Comparison of ENCODE assay signal across 1 cellular context in the genomic region with DNA sequence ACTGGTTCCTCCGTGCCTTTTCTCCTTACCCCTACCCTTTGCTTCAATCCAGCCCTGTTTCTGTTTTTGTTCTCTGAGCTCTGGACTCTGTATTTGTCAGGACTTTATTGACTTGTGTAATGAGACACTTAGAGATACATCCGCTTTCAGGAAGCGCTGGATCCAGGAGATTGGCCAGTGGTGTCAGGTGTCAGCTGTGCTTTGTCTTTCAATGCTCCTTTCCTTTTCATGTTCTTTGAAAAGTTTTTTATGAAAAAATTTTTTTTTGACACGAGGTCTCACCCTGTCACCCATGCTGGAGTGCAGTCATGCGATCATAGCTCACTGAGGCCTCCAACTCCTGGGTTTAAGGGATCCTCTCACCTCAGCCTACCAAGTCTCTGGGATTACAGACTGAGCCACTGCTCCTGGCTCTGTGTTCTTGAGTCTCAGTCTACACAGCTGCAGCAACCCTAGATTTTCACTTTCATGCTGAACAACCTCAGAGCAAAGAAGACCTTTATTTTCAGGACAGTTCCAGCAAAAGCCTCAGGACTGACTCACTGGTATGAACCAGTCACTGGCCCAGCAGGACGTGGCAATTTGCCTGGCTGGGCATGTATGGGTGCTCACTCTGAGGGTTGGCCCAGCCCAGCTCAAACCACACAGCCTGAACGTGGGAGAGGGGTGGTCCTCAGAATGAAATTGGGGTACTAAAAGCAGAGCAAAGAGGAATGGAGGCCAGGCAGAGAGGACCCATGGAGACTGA.
TF ChIP-seq lines count a peak whose summit lies in the region.

No MANE protein-coding gene starts in this region.

TF ChIP-seq in HepG2, 621 proteins besides CTCF, POLR2A, EP300 and RAD21 (continued from another document and continues in another):
- TF ChIP-seq, protein P1, sequence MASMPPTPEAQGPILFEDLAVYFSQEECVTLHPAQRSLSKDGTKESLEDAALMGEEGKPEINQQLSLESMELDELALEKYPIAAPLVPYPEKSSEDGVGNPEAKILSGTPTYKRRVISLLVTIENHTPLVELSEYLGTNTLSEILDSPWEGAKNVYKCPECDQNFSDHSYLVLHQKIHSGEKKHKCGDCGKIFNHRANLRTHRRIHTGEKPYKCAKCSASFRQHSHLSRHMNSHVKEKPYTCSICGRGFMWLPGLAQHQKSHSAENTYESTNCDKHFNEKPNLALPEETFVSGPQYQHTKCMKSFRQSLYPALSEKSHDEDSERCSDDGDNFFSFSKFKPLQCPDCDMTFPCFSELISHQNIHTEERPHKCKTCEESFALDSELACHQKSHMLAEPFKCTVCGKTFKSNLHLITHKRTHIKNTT (CRISPR knock-in tag; IDR thresholded peaks at IDR 0.05) = no peak
- TF ChIP-seq HMG20A (CRISPR knock-in tag; IDR thresholded peaks at IDR 0.05; ENCODE audit: borderline replicate concordance) (peak; percentile 28; the same call in 1 of the 2 replicates), ZNF782 (CRISPR knock-in tag; IDR thresholded peaks at IDR 0.05; ENCODE audit: borderline replicate concordance) (no peak), ZNF121 (CRISPR knock-in tag; IDR thresholded peaks at IDR 0.05) (no peak), KMT2A (CRISPR knock-in tag; IDR thresholded peaks at IDR 0.05) (no peak), CAMTA2 (CRISPR knock-in tag; IDR thresholded peaks at IDR 0.05; ENCODE audit: borderline replicate concordance) (no peak), CREB1 (IDR thresholded peaks at IDR 0.05) (no peak), CREB1 (CRISPR knock-in tag; IDR thresholded peaks at IDR 0.05) (no peak), ZNF317 (CRISPR knock-in tag; IDR thresholded peaks at IDR 0.05) (no peak), ERF (CRISPR knock-in tag; IDR thresholded peaks at IDR 0.05) (peak; percentile 11), U2AF2 (IDR thresholded peaks at IDR 0.05; ENCODE audit: low read depth, low read length) (no peak), EEA1 (CRISPR knock-in tag; IDR thresholded peaks at IDR 0.05; ENCODE audit: borderline replicate concordance) (no peak), ISL2 (CRISPR knock-in tag; IDR thresholded peaks at IDR 0.05) (no peak), BCL6 (CRISPR knock-in tag; IDR thresholded peaks at IDR 0.05) (no peak), CHD4 (IDR thresholded peaks at IDR 0.05; ENCODE audit: borderline replicate concordance, low read length) (no peak; the same call in 1 of the 2 replicates), SP1 (IDR thresholded peaks at IDR 0.05) (no peak), SP1 (CRISPR knock-in tag; IDR thresholded peaks at IDR 0.05) (no peak), ZNF263 (CRISPR knock-in tag; IDR thresholded peaks at IDR 0.05) (no peak), MAZ (IDR thresholded peaks at IDR 0.05; ENCODE audit: borderline replicate concordance, low read depth, low read length) (no peak), MAZ (CRISPR knock-in tag; IDR thresholded peaks at IDR 0.05; ENCODE audit: low read depth) (no peak), ZBTB3 (CRISPR knock-in tag; IDR thresholded peaks at IDR 0.05; ENCODE audit: borderline replicate concordance, low read depth) (no peak), HNRNPL (IDR thresholded peaks at IDR 0.05; ENCODE audit: low read depth, low read length) (no peak), IKZF4 (CRISPR knock-in tag; IDR thresholded peaks at IDR 0.05; ENCODE audit: borderline replicate concordance, low read depth, not compliant biosample characterization) (no peak), SNAI1 (CRISPR knock-in tag; IDR thresholded peaks at IDR 0.05; ENCODE audit: borderline replicate concordance) (no peak), ZNF124 (CRISPR knock-in tag; IDR thresholded peaks at IDR 0.05) (no peak), RBFOX2 (IDR thresholded peaks at IDR 0.05; ENCODE audit: low read depth, low read length) (no peak), ZNF850 (CRISPR knock-in tag; conservative IDR thresholded peaks at IDR 0.05) (no peak), MYC (CRISPR knock-in tag; IDR thresholded peaks at IDR 0.05; ENCODE audit: borderline replicate concordance) (no peak; the same call in 1 of the 2 replicates), ZNF737 (CRISPR knock-in tag; IDR thresholded peaks at IDR 0.05; ENCODE audit: borderline replicate concordance) (no peak), HES4 (CRISPR knock-in tag; IDR thresholded peaks at IDR 0.05; ENCODE audit: borderline replicate concordance) (no peak)
- TF ChIP-seq, protein P2, sequence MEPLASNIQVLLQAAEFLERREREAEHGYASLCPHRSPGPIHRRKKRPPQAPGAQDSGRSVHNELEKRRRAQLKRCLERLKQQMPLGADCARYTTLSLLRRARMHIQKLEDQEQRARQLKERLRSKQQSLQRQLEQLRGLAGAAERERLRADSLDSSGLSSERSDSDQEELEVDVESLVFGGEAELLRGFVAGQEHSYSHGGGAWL (CRISPR knock-in tag; IDR thresholded peaks at IDR 0.05) = no peak
- TF ChIP-seq, protein P3, sequence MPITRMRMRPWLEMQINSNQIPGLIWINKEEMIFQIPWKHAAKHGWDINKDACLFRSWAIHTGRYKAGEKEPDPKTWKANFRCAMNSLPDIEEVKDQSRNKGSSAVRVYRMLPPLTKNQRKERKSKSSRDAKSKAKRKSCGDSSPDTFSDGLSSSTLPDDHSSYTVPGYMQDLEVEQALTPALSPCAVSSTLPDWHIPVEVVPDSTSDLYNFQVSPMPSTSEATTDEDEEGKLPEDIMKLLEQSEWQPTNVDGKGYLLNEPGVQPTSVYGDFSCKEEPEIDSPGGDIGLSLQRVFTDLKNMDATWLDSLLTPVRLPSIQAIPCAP (CRISPR knock-in tag; IDR thresholded peaks at IDR 0.05; ENCODE audit: low read depth) = no peak
- TF ChIP-seq, protein P4, sequence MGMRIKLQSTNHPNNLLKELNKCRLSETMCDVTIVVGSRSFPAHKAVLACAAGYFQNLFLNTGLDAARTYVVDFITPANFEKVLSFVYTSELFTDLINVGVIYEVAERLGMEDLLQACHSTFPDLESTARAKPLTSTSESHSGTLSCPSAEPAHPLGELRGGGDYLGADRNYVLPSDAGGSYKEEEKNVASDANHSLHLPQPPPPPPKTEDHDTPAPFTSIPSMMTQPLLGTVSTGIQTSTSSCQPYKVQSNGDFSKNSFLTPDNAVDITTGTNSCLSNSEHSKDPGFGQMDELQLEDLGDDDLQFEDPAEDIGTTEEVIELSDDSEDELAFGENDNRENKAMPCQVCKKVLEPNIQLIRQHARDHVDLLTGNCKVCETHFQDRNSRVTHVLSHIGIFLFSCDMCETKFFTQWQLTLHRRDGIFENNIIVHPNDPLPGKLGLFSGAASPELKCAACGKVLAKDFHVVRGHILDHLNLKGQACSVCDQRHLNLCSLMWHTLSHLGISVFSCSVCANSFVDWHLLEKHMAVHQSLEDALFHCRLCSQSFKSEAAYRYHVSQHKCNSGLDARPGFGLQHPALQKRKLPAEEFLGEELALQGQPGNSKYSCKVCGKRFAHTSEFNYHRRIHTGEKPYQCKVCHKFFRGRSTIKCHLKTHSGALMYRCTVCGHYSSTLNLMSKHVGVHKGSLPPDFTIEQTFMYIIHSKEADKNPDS (CRISPR knock-in tag; IDR thresholded peaks at IDR 0.05) = no peak
- TF ChIP-seq, protein P5, sequence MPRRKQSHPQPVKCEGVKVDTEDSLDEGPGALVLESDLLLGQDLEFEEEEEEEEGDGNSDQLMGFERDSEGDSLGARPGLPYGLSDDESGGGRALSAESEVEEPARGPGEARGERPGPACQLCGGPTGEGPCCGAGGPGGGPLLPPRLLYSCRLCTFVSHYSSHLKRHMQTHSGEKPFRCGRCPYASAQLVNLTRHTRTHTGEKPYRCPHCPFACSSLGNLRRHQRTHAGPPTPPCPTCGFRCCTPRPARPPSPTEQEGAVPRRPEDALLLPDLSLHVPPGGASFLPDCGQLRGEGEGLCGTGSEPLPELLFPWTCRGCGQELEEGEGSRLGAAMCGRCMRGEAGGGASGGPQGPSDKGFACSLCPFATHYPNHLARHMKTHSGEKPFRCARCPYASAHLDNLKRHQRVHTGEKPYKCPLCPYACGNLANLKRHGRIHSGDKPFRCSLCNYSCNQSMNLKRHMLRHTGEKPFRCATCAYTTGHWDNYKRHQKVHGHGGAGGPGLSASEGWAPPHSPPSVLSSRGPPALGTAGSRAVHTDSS (CRISPR knock-in tag; conservative IDR thresholded peaks at IDR 0.05) = no peak
- TF ChIP-seq, protein P6, sequence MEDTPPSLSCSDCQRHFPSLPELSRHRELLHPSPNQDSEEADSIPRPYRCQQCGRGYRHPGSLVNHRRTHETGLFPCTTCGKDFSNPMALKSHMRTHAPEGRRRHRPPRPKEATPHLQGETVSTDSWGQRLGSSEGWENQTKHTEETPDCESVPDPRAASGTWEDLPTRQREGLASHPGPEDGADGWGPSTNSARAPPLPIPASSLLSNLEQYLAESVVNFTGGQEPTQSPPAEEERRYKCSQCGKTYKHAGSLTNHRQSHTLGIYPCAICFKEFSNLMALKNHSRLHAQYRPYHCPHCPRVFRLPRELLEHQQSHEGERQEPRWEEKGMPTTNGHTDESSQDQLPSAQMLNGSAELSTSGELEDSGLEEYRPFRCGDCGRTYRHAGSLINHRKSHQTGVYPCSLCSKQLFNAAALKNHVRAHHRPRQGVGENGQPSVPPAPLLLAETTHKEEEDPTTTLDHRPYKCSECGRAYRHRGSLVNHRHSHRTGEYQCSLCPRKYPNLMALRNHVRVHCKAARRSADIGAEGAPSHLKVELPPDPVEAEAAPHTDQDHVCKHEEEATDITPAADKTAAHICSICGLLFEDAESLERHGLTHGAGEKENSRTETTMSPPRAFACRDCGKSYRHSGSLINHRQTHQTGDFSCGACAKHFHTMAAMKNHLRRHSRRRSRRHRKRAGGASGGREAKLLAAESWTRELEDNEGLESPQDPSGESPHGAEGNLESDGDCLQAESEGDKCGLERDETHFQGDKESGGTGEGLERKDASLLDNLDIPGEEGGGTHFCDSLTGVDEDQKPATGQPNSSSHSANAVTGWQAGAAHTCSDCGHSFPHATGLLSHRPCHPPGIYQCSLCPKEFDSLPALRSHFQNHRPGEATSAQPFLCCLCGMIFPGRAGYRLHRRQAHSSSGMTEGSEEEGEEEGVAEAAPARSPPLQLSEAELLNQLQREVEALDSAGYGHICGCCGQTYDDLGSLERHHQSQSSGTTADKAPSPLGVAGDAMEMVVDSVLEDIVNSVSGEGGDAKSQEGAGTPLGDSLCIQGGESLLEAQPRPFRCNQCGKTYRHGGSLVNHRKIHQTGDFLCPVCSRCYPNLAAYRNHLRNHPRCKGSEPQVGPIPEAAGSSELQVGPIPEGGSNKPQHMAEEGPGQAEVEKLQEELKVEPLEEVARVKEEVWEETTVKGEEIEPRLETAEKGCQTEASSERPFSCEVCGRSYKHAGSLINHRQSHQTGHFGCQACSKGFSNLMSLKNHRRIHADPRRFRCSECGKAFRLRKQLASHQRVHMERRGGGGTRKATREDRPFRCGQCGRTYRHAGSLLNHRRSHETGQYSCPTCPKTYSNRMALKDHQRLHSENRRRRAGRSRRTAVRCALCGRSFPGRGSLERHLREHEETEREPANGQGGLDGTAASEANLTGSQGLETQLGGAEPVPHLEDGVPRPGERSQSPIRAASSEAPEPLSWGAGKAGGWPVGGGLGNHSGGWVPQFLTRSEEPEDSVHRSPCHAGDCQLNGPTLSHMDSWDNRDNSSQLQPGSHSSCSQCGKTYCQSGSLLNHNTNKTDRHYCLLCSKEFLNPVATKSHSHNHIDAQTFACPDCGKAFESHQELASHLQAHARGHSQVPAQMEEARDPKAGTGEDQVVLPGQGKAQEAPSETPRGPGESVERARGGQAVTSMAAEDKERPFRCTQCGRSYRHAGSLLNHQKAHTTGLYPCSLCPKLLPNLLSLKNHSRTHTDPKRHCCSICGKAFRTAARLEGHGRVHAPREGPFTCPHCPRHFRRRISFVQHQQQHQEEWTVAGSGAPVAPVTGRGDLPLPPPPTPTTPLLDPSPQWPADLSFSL (CRISPR knock-in tag; IDR thresholded peaks at IDR 0.05) = 0 out of 2 replicates have a peak, but pooled peaks have one; percentile 19
- TF ChIP-seq, protein P7, sequence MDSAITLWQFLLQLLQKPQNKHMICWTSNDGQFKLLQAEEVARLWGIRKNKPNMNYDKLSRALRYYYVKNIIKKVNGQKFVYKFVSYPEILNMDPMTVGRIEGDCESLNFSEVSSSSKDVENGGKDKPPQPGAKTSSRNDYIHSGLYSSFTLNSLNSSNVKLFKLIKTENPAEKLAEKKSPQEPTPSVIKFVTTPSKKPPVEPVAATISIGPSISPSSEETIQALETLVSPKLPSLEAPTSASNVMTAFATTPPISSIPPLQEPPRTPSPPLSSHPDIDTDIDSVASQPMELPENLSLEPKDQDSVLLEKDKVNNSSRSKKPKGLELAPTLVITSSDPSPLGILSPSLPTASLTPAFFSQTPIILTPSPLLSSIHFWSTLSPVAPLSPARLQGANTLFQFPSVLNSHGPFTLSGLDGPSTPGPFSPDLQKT (CRISPR knock-in tag; IDR thresholded peaks at IDR 0.05; ENCODE audit: borderline replicate concordance) = no peak
- TF ChIP-seq, protein P8, sequence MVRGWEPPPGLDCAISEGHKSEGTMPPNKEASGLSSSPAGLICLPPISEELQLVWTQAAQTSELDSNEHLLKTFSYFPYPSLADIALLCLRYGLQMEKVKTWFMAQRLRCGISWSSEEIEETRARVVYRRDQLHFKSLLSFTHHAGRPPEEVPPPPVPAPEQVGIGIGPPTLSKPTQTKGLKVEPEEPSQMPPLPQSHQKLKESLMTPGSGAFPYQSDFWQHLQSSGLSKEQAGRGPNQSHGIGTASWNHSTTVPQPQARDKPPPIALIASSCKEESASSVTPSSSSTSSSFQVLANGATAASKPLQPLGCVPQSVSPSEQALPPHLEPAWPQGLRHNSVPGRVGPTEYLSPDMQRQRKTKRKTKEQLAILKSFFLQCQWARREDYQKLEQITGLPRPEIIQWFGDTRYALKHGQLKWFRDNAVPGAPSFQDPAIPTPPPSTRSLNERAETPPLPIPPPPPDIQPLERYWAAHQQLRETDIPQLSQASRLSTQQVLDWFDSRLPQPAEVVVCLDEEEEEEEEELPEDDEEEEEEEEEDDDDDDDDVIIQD (CRISPR knock-in tag; IDR thresholded peaks at IDR 0.05; ENCODE audit: low read depth) = no peak
- TF ChIP-seq, protein P9, sequence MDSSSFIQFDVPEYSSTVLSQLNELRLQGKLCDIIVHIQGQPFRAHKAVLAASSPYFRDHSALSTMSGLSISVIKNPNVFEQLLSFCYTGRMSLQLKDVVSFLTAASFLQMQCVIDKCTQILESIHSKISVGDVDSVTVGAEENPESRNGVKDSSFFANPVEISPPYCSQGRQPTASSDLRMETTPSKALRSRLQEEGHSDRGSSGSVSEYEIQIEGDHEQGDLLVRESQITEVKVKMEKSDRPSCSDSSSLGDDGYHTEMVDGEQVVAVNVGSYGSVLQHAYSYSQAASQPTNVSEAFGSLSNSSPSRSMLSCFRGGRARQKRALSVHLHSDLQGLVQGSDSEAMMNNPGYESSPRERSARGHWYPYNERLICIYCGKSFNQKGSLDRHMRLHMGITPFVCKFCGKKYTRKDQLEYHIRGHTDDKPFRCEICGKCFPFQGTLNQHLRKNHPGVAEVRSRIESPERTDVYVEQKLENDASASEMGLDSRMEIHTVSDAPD (CRISPR knock-in tag; IDR thresholded peaks at IDR 0.05) = no peak
- TF ChIP-seq, protein P10, sequence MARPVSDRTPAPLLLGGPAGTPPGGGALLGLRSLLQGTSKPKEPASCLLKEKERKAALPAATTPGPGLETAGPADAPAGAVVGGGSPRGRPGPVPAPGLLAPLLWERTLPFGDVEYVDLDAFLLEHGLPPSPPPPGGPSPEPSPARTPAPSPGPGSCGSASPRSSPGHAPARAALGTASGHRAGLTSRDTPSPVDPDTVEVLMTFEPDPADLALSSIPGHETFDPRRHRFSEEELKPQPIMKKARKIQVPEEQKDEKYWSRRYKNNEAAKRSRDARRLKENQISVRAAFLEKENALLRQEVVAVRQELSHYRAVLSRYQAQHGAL (CRISPR knock-in tag; IDR thresholded peaks at IDR 0.05; ENCODE audit: not compliant biosample characterization) = no peak
- TF ChIP-seq, protein P11, sequence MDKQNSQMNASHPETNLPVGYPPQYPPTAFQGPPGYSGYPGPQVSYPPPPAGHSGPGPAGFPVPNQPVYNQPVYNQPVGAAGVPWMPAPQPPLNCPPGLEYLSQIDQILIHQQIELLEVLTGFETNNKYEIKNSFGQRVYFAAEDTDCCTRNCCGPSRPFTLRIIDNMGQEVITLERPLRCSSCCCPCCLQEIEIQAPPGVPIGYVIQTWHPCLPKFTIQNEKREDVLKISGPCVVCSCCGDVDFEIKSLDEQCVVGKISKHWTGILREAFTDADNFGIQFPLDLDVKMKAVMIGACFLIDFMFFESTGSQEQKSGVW (CRISPR knock-in tag; IDR thresholded peaks at IDR 0.05; ENCODE audit: borderline replicate concordance) = no peak
